In genomic region chr19:13116282-13117175, GRCh38 we compare ENCODE assay signal across 8 cellular contexts. TPM values are rescaled to one million over a fixed set of nuclear protein-coding genes. Genes with fewer than 3 reads are reported as not detected.
DNase-seq lines count a peak whose midpoint lies in the region; ATAC-seq and TF ChIP-seq lines count a peak whose summit lies in the region.

TRMT1 (minus strand) TSS chr19:13116740; CDS start chr19:13116399, 341 bp downstream.

- ATAC-seq in HG03066 (IDR thresholded peaks at IDR 0.05; ENCODE audit: low read depth, unreplicated experiment), result peak; percentile 55
- peak; percentile 69 for ATAC-seq in activated B cell treated with CpG ODN at 0.5 μM for 24 hours (ENCODE audit: low read depth)
- ATAC-seq in HG03139 (IDR thresholded peaks at IDR 0.05; ENCODE audit: unreplicated experiment), result no peak

- no peaks in the 10 kb centered on the region for H3K27me3 Mint-ChIP-seq in activated B cell treated with CpG ODN at 0.5 μM for 24 hours

- TF ChIP-seq CTCF in GM10248 (IDR thresholded peaks at IDR 0.05; ENCODE audit: control extremely low read depth, extremely low read depth, low read depth, missing control alignments) (no peak), activated B cell treated with CpG ODN at 0.5 μM for 24 hours (IDR thresholded peaks at IDR 0.05) (no peak)

- peak within 1 kb of the TSS; percentile 96 for H3K27ac Mint-ChIP-seq in activated B cell treated with CpG ODN at 0.5 μM for 24 hours

- no peaks in the 10 kb centered on the region for H3K9me3 Mint-ChIP-seq in activated B cell treated with CpG ODN at 0.5 μM for 24 hours

- DNase-seq in GM10248 (ENCODE audit: extremely low spot score), result peak; percentile 93
- DNase-seq in NCI-H226, result peak; percentile 91
- DNase-seq in activated B cell treated with CpG ODN at 0.5 μM for 24 hours, result peak; percentile 83
- DNase-seq in caudate nucleus (lab: John Stamatoyannopoulos, UW), result peak in 60 of 61 donors; percentile 43 to 93 (median 84)
- peak; percentile 94 for DNase-seq in islet precursor cell
- peak; percentile 84 to 94 for DNase-seq in stimulated activated CD4-positive, alpha-beta T cell treated with anti-CD3 and anti-CD28 coated beads, Interleukin-12 subunit alpha, Interleukin-12 subunit beta, amount 100 ng/mL, for 24 hours (ENCODE audit: low read depth in 2 of 2)

- peaks cover 31% of the 10 kb centered on the region for H3K36me3 Mint-ChIP-seq in activated B cell treated with CpG ODN at 0.5 μM for 24 hours (ENCODE audit: low read depth)

- H3K4me1 Mint-ChIP-seq in activated B cell treated with CpG ODN at 0.5 μM for 24 hours, result peaks cover 51% of the 10 kb centered on the region

- CTCF ChIA-PET in GM10248 (lab: Yijun Ruan, JAX), result interaction anchor here (0.7 to 4.8 kb wide), 3 partner anchors 12 to 139 kb away, joined by 3 to 25 read pairs (median 5); no protein-coding TSS in a partner anchor
- CTCF ChIA-PET in activated B cell treated with CpG ODN at 0.5 μM for 24 hours (lab: Charles Lee), result interaction anchor here (1.8 kb wide), 1 partner anchor 79 kb away, joined by 4 read pairs; no protein-coding TSS in a partner anchor

- intact Hi-C loops in activated B cell treated with CpG ODN at 0.5 μM for 24 hours (cut with micrococcal nuclease), result loop anchor here (1.0 to 5.0 kb wide), 2 partner anchors 12 to 891 kb away; partner anchors contain the start of gene RFX1

- peak within 1 kb of the TSS; percentile 99 for H3K4me3 Mint-ChIP-seq in activated B cell treated with CpG ODN at 0.5 μM for 24 hours

- H3K27ac ChIP-seq in caudate nucleus (ENCODE audit: low read depth, low read length), result peak within 1 kb of the TSS; percentile 69

- POLR2A ChIA-PET in GM10248 (lab: Yijun Ruan, JAX), result interaction anchor here (0.5 to 1.6 kb wide), 2 partner anchors 36 to 139 kb away, joined by 3 to 10 read pairs; no protein-coding TSS in a partner anchor
- POLR2A ChIA-PET in activated B cell treated with CpG ODN at 0.5 μM for 24 hours (lab: Charles Lee), result interaction anchor here (0.6 to 6.6 kb wide), 10 partner anchors 14 to 899 kb away, joined by 3 to 158 read pairs (median 12); partner anchors contain the start of genes IER2, LYL1 and STX10

RNA-seq across cellular contexts. Expression of gene TRMT1, which starts in this region (rescaled TPM):
- total RNA-seq in activated B cell treated with CpG ODN at 0.5 μM for 24 hours, result 111 and 113 TPM in 2 replicates
